Comparison of ENCODE assay signal across 16 cellular contexts in the genomic region with DNA sequence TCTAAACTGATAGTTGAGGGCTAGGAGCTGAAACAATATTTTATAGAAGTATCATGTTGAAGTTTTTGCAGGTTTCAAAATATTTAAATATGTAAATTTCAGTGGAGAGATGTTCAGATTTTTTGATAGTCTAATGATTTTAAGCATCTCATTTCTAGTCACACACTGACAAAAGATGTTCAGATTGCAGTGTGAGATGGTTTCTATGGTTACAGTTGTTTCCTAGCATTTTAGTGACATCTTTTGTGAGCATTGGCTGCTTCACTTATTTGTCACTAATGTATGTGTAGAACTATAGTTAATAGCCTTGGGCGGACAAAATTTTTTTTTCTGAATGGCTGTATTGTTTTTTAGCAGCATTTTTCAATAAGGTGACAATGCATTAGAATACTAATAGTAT.
A peak's percentile ranks its signal among the peaks of the same experiment; 100 is the strongest.
DNase-seq lines count a peak whose midpoint lies in the region; ATAC-seq, FAIRE-seq and TF ChIP-seq lines count a peak whose summit lies in the region.
"Had no signal": no experiment of that assay in that cellular context is flagged by ENCODE, and none has a peak within 500 bp of the region (broad histone marks: within the 10 kb centered on the region; RNA-seq: fewer than 3 reads in every experiment).

No MANE protein-coding gene starts in this region.

- H2AFZ ChIP-seq in endothelial cell of umbilical vein (ENCODE audit: low read depth, low read length) (no peak overlapping the region), smooth muscle cell (ENCODE audit: low read depth) (no peak overlapping the region)

- TF ChIP-seq POLR2A in endothelial cell of umbilical vein (IDR thresholded peaks at IDR 0.05; ENCODE audit: low read depth, low read length), result no peak

- TF ChIP-seq CTCF in endothelial cell of umbilical vein (IDR thresholded peaks at IDR 0.05; ENCODE audit: extremely low read depth in 1 of 2, insufficient read depth in 1 of 2, low read depth in 1 of 2, low read length in 2 of 2) (no peak), smooth muscle cell (IDR thresholded peaks at IDR 0.05; ENCODE audit: borderline replicate concordance, insufficient read depth, poor library complexity, severe bottlenecking) (no peak)

- H3K4me2 ChIP-seq in endothelial cell of umbilical vein (ENCODE audit: insufficient read depth, low read length) (no peak overlapping the region), smooth muscle cell (no peak overlapping the region)

- no peaks in the 10 kb centered on the region for H3F3A ChIP-seq in smooth muscle cell (ENCODE audit: low read depth)

- no peak for ATAC-seq in GM19455 (IDR thresholded peaks at IDR 0.05; ENCODE audit: unreplicated experiment)
- ATAC-seq: CD8-positive, alpha-beta T cell; SK-N-SH treated with all-trans-retinoic acid at 6 μM for 48 hours had no signal

- H3K4me1 Mint-ChIP-seq in immature natural killer cell, result no peaks in the 10 kb centered on the region

- H3K9me3 Mint-ChIP-seq in immature natural killer cell, result peaks cover 2 to 19% (median 7%) of the 10 kb centered on the region in 6 donors
- H3K9me3 Mint-ChIP-seq: CD8-positive, alpha-beta T cell; H9 had no signal

- DNase-seq in NCI-H1436 (lab: John Stamatoyannopoulos, UW) (peak; percentile 76), NCI-H2227 treated with DMSO at 0.1 percent for 48 hours (lab: John Stamatoyannopoulos, UW) (peak; percentile 86), endothelial cell of umbilical vein (ENCODE audit: low read depth, low spot score) (no peak), smooth muscle cell (lab: John Stamatoyannopoulos, UW; ENCODE audit: unreplicated experiment) (no peak), immature natural killer cell (no peak)
- no peak for DNase-seq in stimulated activated CD4-positive, alpha-beta T cell treated with anti-CD3 and anti-CD28 coated beads, Interleukin-4, amount 100 ng/mL, for 4 hours
- DNase-seq: CD8-positive, alpha-beta T cell; H9; NCI-H2029 treated with DMSO at 0.1 percent for 48 hours; NCI-H446; NCI-H82; Peyer's patch; Right ventricle myocardium superior had no signal

- peaks cover 0 to 2% (median 2%) of the 10 kb centered on the region in 3 donors for H3K27me3 Mint-ChIP-seq in immature natural killer cell (ENCODE audit: low read depth in 3 of 3)

- H3K36me3 ChIP-seq in endothelial cell of umbilical vein (ENCODE audit: control insufficient read depth in 2 of 2, extremely low read depth in 1 of 2, insufficient read depth in 2 of 2, low read length in 2 of 2), result no peaks in the 10 kb centered on the region
- H3K36me3 ChIP-seq in smooth muscle cell (ENCODE audit: low read depth), result no peaks in the 10 kb centered on the region
- H3K36me3 ChIP-seq: Peyer's patch had no signal

- H3K27me3 ChIP-seq in endothelial cell of umbilical vein (ENCODE audit: control insufficient read depth in 2 of 2, insufficient read depth in 2 of 2, low read length in 2 of 2) (no peaks in the 10 kb centered on the region), smooth muscle cell (ENCODE audit: low read depth) (no peaks in the 10 kb centered on the region)
- H3K27me3 ChIP-seq: Peyer's patch had no signal

- H3K4me1 ChIP-seq in endothelial cell of umbilical vein (ENCODE audit: control insufficient read depth, extremely low read depth, insufficient read depth, low read length) (no peaks in the 10 kb centered on the region), smooth muscle cell (ENCODE audit: low read depth) (no peaks in the 10 kb centered on the region)
- H3K4me1 ChIP-seq: Peyer's patch had no signal

- H3K9me1 ChIP-seq in endothelial cell of umbilical vein (replicated peaks; ENCODE audit: control insufficient read depth, extremely low read depth, insufficient read depth, low read length), result no peaks in the 10 kb centered on the region

- POLR2A ChIA-PET in endothelial cell of umbilical vein (lab: Charles Lee), result no interaction called here

- no peaks in the 10 kb centered on the region for H3K36me3 Mint-ChIP-seq in immature natural killer cell
- H3K36me3 Mint-ChIP-seq: CD8-positive, alpha-beta T cell had no signal

- H3K79me2 ChIP-seq in endothelial cell of umbilical vein (ENCODE audit: control insufficient read depth, insufficient read depth, low read length) (no peaks in the 10 kb centered on the region), smooth muscle cell (ENCODE audit: low read depth) (no peaks in the 10 kb centered on the region)

- CTCF ChIA-PET in endothelial cell of umbilical vein (lab: Charles Lee), result interaction anchor here (1.0 kb wide), 1 partner anchor 31 kb away, joined by 3 read pairs; no protein-coding TSS in a partner anchor

- H3K9ac ChIP-seq in endothelial cell of umbilical vein (replicated peaks; ENCODE audit: extremely low read depth, insufficient read depth, low read length) (no peak overlapping the region), smooth muscle cell (ENCODE audit: low read depth) (no peak overlapping the region)

- dilution Hi-C loops in endothelial cell of umbilical vein (cut with MboI; ENCODE audit: extremely low pct_ligation_motif_present, low sequenced_read_pairs), result no loop called here

- intact Hi-C loops in endothelial cell of umbilical vein (cut with micrococcal nuclease), result no loop called here

- no peak overlapping the region for H3K27ac ChIP-seq in endothelial cell of umbilical vein (ENCODE audit: insufficient read depth, low read depth, low read length)
- peak overlapping the region; percentile 42 for H3K27ac ChIP-seq in smooth muscle cell (ENCODE audit: low read depth)
- H3K27ac ChIP-seq: Peyer's patch had no signal

- WGBS in smooth muscle cell (ENCODE audit: low lambda C conversion rate), result 94% methylated on average over 1 of the region's 1 CpG

- H3K4me3 ChIP-seq in endothelial cell of umbilical vein (replicated peaks in 1 of 3; ENCODE audit: insufficient read depth in 1 of 3, low read depth in 1 of 3, low read length in 3 of 3), result no peak overlapping the region
- no peak overlapping the region for H3K4me3 ChIP-seq in smooth muscle cell
- H3K4me3 ChIP-seq: Peyer's patch had no signal

- BruUV-seq in endothelial cell of umbilical vein (replicated peaks; lab: Mats Ljungman, UMichigan), result no TSS peak

- H3K9me3 ChIP-seq in endothelial cell of umbilical vein (replicated peaks; ENCODE audit: control insufficient read depth, insufficient read depth, low read length), result no peaks in the 10 kb centered on the region
- H3K9me3 ChIP-seq in smooth muscle cell (replicated peaks; ENCODE audit: low read depth), result no peaks in the 10 kb centered on the region
- H3K9me3 ChIP-seq: Peyer's patch had no signal

- peak; percentile 48 for FAIRE-seq in endothelial cell of umbilical vein (lab: Jason Lieb, UNC)
- FAIRE-seq: HTR-8/SVneo had no signal

- H4K20me1 ChIP-seq in endothelial cell of umbilical vein (replicated peaks; ENCODE audit: control insufficient read depth, extremely low read depth, insufficient read depth, low read length), result no peaks in the 10 kb centered on the region
- H4K20me1 ChIP-seq in smooth muscle cell (ENCODE audit: low read depth), result no peaks in the 10 kb centered on the region

- H3K27ac Mint-ChIP-seq in immature natural killer cell, result no peak overlapping the region
- H3K27ac Mint-ChIP-seq: CD8-positive, alpha-beta T cell; H9 had no signal

- no peak overlapping the region for H3K4me3 Mint-ChIP-seq in immature natural killer cell
- H3K4me3 Mint-ChIP-seq: CD8-positive, alpha-beta T cell; H9 had no signal

TF ChIP-seq in endothelial cell of umbilical vein, 7 proteins besides CTCF, POLR2A, EP300 and RAD21:
- TF ChIP-seq GATA2 (IDR thresholded peaks at IDR 0.05; ENCODE audit: insufficient read depth, insufficient read length, low read depth, low read length), result no peak
- TF ChIP-seq FOS (IDR thresholded peaks at IDR 0.05; ENCODE audit: borderline replicate concordance, insufficient read depth, low read length), result no peak
- TF ChIP-seq, protein P1, sequence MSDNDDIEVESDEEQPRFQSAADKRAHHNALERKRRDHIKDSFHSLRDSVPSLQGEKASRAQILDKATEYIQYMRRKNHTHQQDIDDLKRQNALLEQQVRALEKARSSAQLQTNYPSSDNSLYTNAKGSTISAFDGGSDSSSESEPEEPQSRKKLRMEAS (IDR thresholded peaks at IDR 0.05; ENCODE audit: insufficient read depth, insufficient read length), result no peak

Comparison
In these comparisons a context has a peak if more than half of its experiments do, and no peak if none do; other contexts are left out.
1. DNase-seq: peak in NCI-H1436 (single experiment) and NCI-H2227 treated with DMSO at 0.1 percent for 48 hours (single experiment); none in endothelial cell of umbilical vein (single experiment), smooth muscle cell (single experiment), stimulated activated CD4-positive, alpha-beta T cell treated with anti-CD3 and anti-CD28 coated beads, Interleukin-4, amount 100 ng/mL, for 4 hours (0 of 2) and immature natural killer cell (0 of 3).